In genomic region chr22:30667092-30667485, GRCh38 we compare ENCODE assay signal across 1 cellular context.
TF ChIP-seq lines count a peak whose summit lies in the region.

No MANE protein-coding gene starts in this region.

TF ChIP-seq in HepG2, 621 proteins besides CTCF, POLR2A, EP300 and RAD21:
- TF ChIP-seq ZNF343 (CRISPR knock-in tag; IDR thresholded peaks at IDR 0.05): no peak
- TF ChIP-seq ZNF530 (CRISPR knock-in tag; IDR thresholded peaks at IDR 0.05; ENCODE audit: low read depth): no peak
- no peak for TF ChIP-seq JARID2 (CRISPR knock-in tag; IDR thresholded peaks at IDR 0.05; ENCODE audit: insufficient replicate concordance)
- no peak for TF ChIP-seq ARID3A (IDR thresholded peaks at IDR 0.05; ENCODE audit: low read depth, low read length)
- TF ChIP-seq ESRRA (CRISPR knock-in tag; IDR thresholded peaks at IDR 0.05; ENCODE audit: low read depth): no peak
- no peak for TF ChIP-seq YEATS2 (CRISPR knock-in tag; IDR thresholded peaks at IDR 0.05; ENCODE audit: borderline replicate concordance)
- no peak for TF ChIP-seq BCL3 (CRISPR knock-in tag; IDR thresholded peaks at IDR 0.05)
- TF ChIP-seq NFKB2 (CRISPR knock-in tag; IDR thresholded peaks at IDR 0.05; ENCODE audit: borderline replicate concordance): no peak
- TF ChIP-seq ZNF317 (CRISPR knock-in tag; IDR thresholded peaks at IDR 0.05): no peak
- TF ChIP-seq GLMP (CRISPR knock-in tag; IDR thresholded peaks at IDR 0.05; ENCODE audit: borderline replicate concordance): no peak
- no peak for TF ChIP-seq ZNF775 (CRISPR knock-in tag; IDR thresholded peaks at IDR 0.05; ENCODE audit: borderline replicate concordance)
- TF ChIP-seq REPIN1 (CRISPR knock-in tag; IDR thresholded peaks at IDR 0.05; ENCODE audit: borderline replicate concordance, low read depth): no peak
- no peak for TF ChIP-seq CBX5 (CRISPR knock-in tag; IDR thresholded peaks at IDR 0.05; ENCODE audit: borderline replicate concordance)
- no peak for TF ChIP-seq KDM1A (CRISPR knock-in tag; IDR thresholded peaks at IDR 0.05)
- TF ChIP-seq, protein P1, sequence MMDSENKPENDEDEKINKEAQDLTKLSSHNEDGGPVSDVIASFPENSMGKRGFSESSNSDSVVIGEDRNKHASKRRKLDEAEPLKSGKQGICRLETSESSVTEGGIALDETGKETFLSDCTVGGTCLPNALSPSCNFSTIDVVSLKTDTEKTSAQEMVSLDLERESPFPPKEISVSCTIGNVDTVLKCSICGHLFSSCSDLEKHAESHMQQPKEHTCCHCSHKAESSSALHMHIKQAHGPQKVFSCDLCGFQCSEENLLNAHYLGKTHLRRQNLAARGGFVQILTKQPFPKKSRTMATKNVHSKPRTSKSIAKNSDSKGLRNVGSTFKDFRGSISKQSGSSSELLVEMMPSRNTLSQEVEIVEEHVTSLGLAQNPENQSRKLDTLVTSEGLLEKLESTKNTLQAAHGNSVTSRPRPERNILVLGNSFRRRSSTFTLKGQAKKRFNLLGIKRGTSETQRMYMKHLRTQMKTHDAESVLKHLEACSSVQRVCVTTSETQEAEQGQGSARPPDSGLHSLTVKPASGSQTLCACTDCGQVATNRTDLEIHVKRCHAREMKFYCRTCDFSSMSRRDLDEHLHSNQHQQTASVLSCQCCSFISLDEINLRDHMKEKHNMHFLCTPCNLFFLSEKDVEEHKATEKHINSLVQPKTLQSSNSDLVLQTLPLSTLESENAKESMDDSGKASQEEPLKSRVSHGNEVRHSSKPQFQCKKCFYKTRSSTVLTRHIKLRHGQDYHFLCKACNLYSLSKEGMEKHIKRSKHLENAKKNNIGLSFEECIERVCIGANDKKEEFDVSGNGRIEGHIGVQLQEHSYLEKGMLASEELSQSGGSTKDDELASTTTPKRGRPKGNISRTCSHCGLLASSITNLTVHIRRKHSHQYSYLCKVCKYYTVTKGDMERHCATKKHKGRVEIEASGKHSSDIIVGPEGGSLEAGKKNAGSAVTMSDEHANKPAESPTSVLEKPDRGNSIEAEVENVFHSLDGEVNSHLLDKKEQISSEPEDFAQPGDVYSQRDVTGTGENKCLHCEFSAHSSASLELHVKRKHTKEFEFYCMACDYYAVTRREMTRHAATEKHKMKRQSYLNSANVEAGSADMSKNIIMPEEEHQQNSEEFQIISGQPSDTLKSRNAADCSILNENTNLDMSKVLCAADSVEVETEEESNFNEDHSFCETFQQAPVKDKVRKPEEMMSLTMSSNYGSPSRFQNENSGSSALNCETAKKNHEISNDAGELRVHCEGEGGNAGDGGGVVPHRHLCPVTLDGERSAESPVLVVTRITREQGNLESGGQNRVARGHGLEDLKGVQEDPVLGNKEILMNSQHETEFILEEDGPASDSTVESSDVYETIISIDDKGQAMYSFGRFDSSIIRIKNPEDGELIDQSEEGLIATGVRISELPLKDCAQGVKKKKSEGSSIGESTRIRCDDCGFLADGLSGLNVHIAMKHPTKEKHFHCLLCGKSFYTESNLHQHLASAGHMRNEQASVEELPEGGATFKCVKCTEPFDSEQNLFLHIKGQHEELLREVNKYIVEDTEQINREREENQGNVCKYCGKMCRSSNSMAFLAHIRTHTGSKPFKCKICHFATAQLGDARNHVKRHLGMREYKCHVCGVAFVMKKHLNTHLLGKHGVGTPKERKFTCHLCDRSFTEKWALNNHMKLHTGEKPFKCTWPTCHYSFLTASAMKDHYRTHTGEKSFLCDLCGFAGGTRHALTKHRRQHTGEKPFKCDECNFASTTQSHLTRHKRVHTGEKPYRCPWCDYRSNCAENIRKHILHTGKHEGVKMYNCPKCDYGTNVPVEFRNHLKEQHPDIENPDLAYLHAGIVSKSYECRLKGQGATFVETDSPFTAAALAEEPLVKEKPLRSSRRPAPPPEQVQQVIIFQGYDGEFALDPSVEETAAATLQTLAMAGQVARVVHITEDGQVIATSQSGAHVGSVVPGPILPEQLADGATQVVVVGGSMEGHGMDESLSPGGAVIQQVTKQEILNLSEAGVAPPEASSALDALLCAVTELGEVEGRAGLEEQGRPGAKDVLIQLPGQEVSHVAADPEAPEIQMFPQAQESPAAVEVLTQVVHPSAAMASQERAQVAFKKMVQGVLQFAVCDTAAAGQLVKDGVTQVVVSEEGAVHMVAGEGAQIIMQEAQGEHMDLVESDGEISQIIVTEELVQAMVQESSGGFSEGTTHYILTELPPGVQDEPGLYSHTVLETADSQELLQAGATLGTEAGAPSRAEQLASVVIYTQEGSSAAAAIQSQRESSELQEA (CRISPR knock-in tag; IDR thresholded peaks at IDR 0.05; ENCODE audit: not compliant biosample characterization): no peak
- TF ChIP-seq THAP7 (CRISPR knock-in tag; IDR thresholded peaks at IDR 0.05): no peak
- TF ChIP-seq FOXJ3 (CRISPR knock-in tag; IDR thresholded peaks at IDR 0.05; ENCODE audit: borderline replicate concordance): no peak
- no peak for TF ChIP-seq NFE2L1 (CRISPR knock-in tag; IDR thresholded peaks at IDR 0.05; ENCODE audit: borderline replicate concordance)
- no peak for TF ChIP-seq ZEB1 (IDR thresholded peaks at IDR 0.05; ENCODE audit: insufficient replicate concordance, low read depth)
